In genomic region chr16:80346160-80346632, GRCh38 we compare ENCODE assay signal across 12 cellular contexts.
A peak's percentile ranks its signal among the peaks of the same experiment; 100 is the strongest.
DNase-seq lines count a peak whose midpoint lies in the region; ATAC-seq, FAIRE-seq and TF ChIP-seq lines count a peak whose summit lies in the region.
"Had no signal": no experiment of that assay in that cellular context is flagged by ENCODE, and none has a peak within 500 bp of the region (broad histone marks: within the 10 kb centered on the region; RNA-seq: fewer than 3 reads in every experiment).

No MANE protein-coding gene starts in this region.

- H3K27me3 ChIP-seq in GM12878 (replicated peaks in 1 of 2; ENCODE audit: control insufficient read depth in 2 of 2, insufficient read depth in 2 of 2, low read length in 1 of 2) = no peaks in the 10 kb centered on the region
- H3K27me3 ChIP-seq in pancreas = peaks cover 0 to 2% (median 0%) of the 10 kb centered on the region in 4 donors

- BruUV-seq in GM12878 (replicated peaks; lab: Mats Ljungman, UMichigan) = no TSS peak

- TF ChIP-seq CTCF in GM12878 (IDR thresholded peaks at IDR 0.05 in 2 of 3, conservative IDR thresholded peaks at IDR 0.05 in 1 of 3; ENCODE audit: control insufficient read depth in 2 of 3, extremely low read depth in 1 of 3, insufficient read depth in 1 of 3, low read depth in 3 of 3, low read length in 3 of 3) (no peak), osteocyte (IDR thresholded peaks at IDR 0.05) (no peak), pancreas (IDR thresholded peaks at IDR 0.05) (no peak)

- H3K4me1 ChIP-seq in GM12878 (ENCODE audit: control insufficient read depth, insufficient read depth, low read length) (no peaks in the 10 kb centered on the region), pancreas (no peaks in the 10 kb centered on the region)

- H4K20me1 ChIP-seq in GM12878 (ENCODE audit: control insufficient read depth, insufficient read depth) = no peaks in the 10 kb centered on the region

- no peaks in the 10 kb centered on the region for H3K36me3 ChIP-seq in GM12878 (ENCODE audit: control insufficient read depth in 2 of 2, insufficient read depth in 2 of 2, low read length in 1 of 2)
- H3K36me3 ChIP-seq in pancreas = no peaks in the 10 kb centered on the region

- H3K36me3 Mint-ChIP-seq in osteocyte (ENCODE audit: unreplicated experiment) = no peaks in the 10 kb centered on the region

- POLR2A ChIA-PET in GM12878 (lab: Charles Lee) = no interaction called here

- WGBS in GM12878 (ENCODE audit: insufficient coverage, insufficient replicate concordance, low lambda C conversion rate, missing lambda C conversion rate) = 0% methylated on average over 5 of the region's 6 CpGs
- 68 to 70% methylated on average over 6 of the region's 6 CpGs for WGBS in pancreas, 2 donors

- no peak overlapping the region for H3K4me2 ChIP-seq in GM12878 (ENCODE audit: control insufficient read depth, insufficient read depth)

- peaks cover 4% of the 10 kb centered on the region for H3K9me3 Mint-ChIP-seq in osteocyte (ENCODE audit: unreplicated experiment)
- H3K9me3 Mint-ChIP-seq: HFFc6 had no signal

- H3K4me3 ChIP-seq in GM12878 (no peak overlapping the region), pancreas (no peak overlapping the region)

- FAIRE-seq in GM12878 (lab: Jason Lieb, UNC) = no peak
- no peak for FAIRE-seq in pancreas (lab: Jason Lieb, UNC)
- FAIRE-seq in H54 (lab: Jason Lieb, UNC) = no peak

- peaks cover 25% of the 10 kb centered on the region for H3K4me1 Mint-ChIP-seq in osteocyte (ENCODE audit: unreplicated experiment)

- CTCF ChIA-PET in GM12878 (lab: Yijun Ruan, JAX) = interaction anchor here (1.4 kb wide), 1 partner anchor 179 kb away, joined by 5 read pairs; no protein-coding TSS in a partner anchor

- no peaks in the 10 kb centered on the region for H3K79me2 ChIP-seq in GM12878 (ENCODE audit: control insufficient read depth, insufficient read depth, low read length)

- TF ChIP-seq POLR2A in GM12878 (IDR thresholded peaks at IDR 0.05; ENCODE audit: low read depth, low read length) (no peak), H54 (IDR thresholded peaks at IDR 0.05; ENCODE audit: low read depth, low read length) (no peak)

- no peak overlapping the region for H3K9ac ChIP-seq in GM12878 (ENCODE audit: control insufficient read depth, insufficient read depth, low read length)

- SMC1A ChIA-PET in GM12878 (lab: Charles Lee; ENCODE audit: uncharacterized antibody, unreplicated experiment) = no interaction called here

- no peak overlapping the region for H3K27ac ChIP-seq in GM12878 (ENCODE audit: control insufficient read depth, insufficient read depth)
- H3K27ac ChIP-seq in pancreas = no peak overlapping the region

- intact Hi-C loops in GM12878 (cut with micrococcal nuclease; ENCODE audit: unreplicated experiment) = no loop called here
- intact Hi-C loops in pancreas (cut with DNase I) = no loop called here

- H3K27ac Mint-ChIP-seq in osteocyte (ENCODE audit: unreplicated experiment) = peak overlapping the region; percentile 23
- H3K27ac Mint-ChIP-seq: HFFc6 had no signal

- TF ChIP-seq RAD21 in GM12878 (IDR thresholded peaks at IDR 0.05; ENCODE audit: insufficient read depth, low read depth, low read length) = no peak

- TF ChIP-seq EP300 in GM12878 (IDR thresholded peaks at IDR 0.05; ENCODE audit: borderline replicate concordance in 1 of 2, control insufficient read depth in 1 of 2, low read depth in 2 of 2, low read length in 2 of 2) = no peak

- DNase-seq in GM12878 (ENCODE audit: low read depth, low spot score) (peak; percentile 60), osteocyte (ENCODE audit: extremely low spot score, unreplicated experiment) (peak; percentile 72), NCI-H446 (lab: John Stamatoyannopoulos, UW) (no peak), pancreas (no peak), H54 (ENCODE audit: insufficient read length, low spot score) (no peak)
- DNase-seq: effector CD4-positive, alpha-beta T cell; HFFc6; NCI-H2171; stimulated activated naive CD8-positive, alpha-beta T cell treated with anti-CD3 and anti-CD28 coated beads, Interleukin-15, Interleukin-2, amounts not matched to agents 100 U/mL and 50 U/mL, for 24 hours had no signal

- ATAC-seq in GM18870 (IDR thresholded peaks at IDR 0.05; ENCODE audit: unreplicated experiment) = peak; percentile 57
- peak; percentile 43 for ATAC-seq in HG02973 (IDR thresholded peaks at IDR 0.05; ENCODE audit: unreplicated experiment)
- ATAC-seq in GM12878 = peak; percentile 87
- ATAC-seq in HG03135 (IDR thresholded peaks at IDR 0.05; ENCODE audit: unreplicated experiment) = no peak
- ATAC-seq in pancreas = no peak
- ATAC-seq: stimulated activated naive CD8-positive, alpha-beta T cell treated with anti-CD3 and anti-CD28 coated beads, Interleukin-15, Interleukin-2, amounts not matched to agents 100 U/mL and 50 U/mL, for 24 hours had no signal

- no peak overlapping the region for H2AFZ ChIP-seq in GM12878 (ENCODE audit: control insufficient read depth, low read depth, low read length)

- in situ Hi-C loops in GM12878 (cut with MboI) = no loop called here

- H3K4me3 Mint-ChIP-seq in osteocyte (ENCODE audit: unreplicated experiment) = no peak overlapping the region
- H3K4me3 Mint-ChIP-seq: HFFc6 had no signal

- peaks cover 9% of the 10 kb centered on the region for H3K27me3 Mint-ChIP-seq in osteocyte (ENCODE audit: unreplicated experiment)

- RAD21 ChIA-PET in GM12878 (lab: Charles Lee; ENCODE audit: unreplicated experiment) = no interaction called here

- H3K9me3 ChIP-seq in GM12878 (replicated peaks; ENCODE audit: control insufficient read depth, insufficient read depth, low read length) (no peaks in the 10 kb centered on the region; the same call in 2 of the 3 replicates), pancreas (no peaks in the 10 kb centered on the region)

TF ChIP-seq in GM12878, 131 proteins besides CTCF, POLR2A, EP300 and RAD21 (continues in another document):
- TF ChIP-seq TBL1XR1 (IDR thresholded peaks at IDR 0.05; ENCODE audit: low read depth, low read length) (0 out of 2 replicates have a peak, but pooled peaks have one; percentile 48), BCL11A (IDR thresholded peaks at IDR 0.05; ENCODE audit: low read depth, low read length) (peak; percentile 63; the same call in 1 of the 2 replicates), CHD2 (IDR thresholded peaks at IDR 0.05; ENCODE audit: borderline replicate concordance, low read depth, low read length) (no peak), ZNF384 (IDR thresholded peaks at IDR 0.05; ENCODE audit: borderline replicate concordance, low read depth, low read length) (peak; percentile 73), ZNF274 (IDR thresholded peaks at IDR 0.05; ENCODE audit: insufficient read depth, insufficient read length) (no peak), YY1 (IDR thresholded peaks at IDR 0.05; ENCODE audit: low read depth, low read length) (no peak), WRNIP1 (IDR thresholded peaks at IDR 0.05; ENCODE audit: borderline replicate concordance, low read depth, low read length) (no peak), NR2C1 (IDR thresholded peaks at IDR 0.05) (no peak), MEF2B (IDR thresholded peaks at IDR 0.05; ENCODE audit: partially characterized antibody, poor library complexity, severe bottlenecking) (peak; percentile 81), CEBPZ (IDR thresholded peaks at IDR 0.05; ENCODE audit: low read depth, low read length) (no peak), POLR2AphosphoS2 (IDR thresholded peaks at IDR 0.05; ENCODE audit: low read depth, low read length) (no peak), SMC3 (IDR thresholded peaks at IDR 0.05; ENCODE audit: borderline replicate concordance, low read length) (no peak), ETV6 (conservative IDR thresholded peaks at IDR 0.05 in 1 of 2, IDR thresholded peaks at IDR 0.05 in 1 of 2; ENCODE audit: borderline replicate concordance in 1 of 2, low read depth in 1 of 2) (no peak), ATF2 (IDR thresholded peaks at IDR 0.05; ENCODE audit: low read length) (no peak), BMI1 (IDR thresholded peaks at IDR 0.05; ENCODE audit: borderline replicate concordance) (no peak), MTA2 (IDR thresholded peaks at IDR 0.05; ENCODE audit: low read depth) (peak; percentile 31; the same call in 1 of the 2 replicates), FOXM1 (IDR thresholded peaks at IDR 0.05; ENCODE audit: low read depth, low read length) (no peak), IKZF1 (conservative IDR thresholded peaks at IDR 0.05) (no peak), NFXL1 (IDR thresholded peaks at IDR 0.05; ENCODE audit: borderline replicate concordance) (no peak)

Comparison
In these comparisons a context has a peak if more than half of its experiments do, and no peak if none do; other contexts are left out.
1. ATAC-seq: peak in GM18870 (single experiment), HG02973 (single experiment) and GM12878 (single experiment); none in HG03135 (single experiment) and pancreas (0 of 4).
2. DNase-seq: peak in GM12878 (single experiment) and osteocyte (single experiment); none in NCI-H446 (0 of 2), pancreas (0 of 6) and H54 (single experiment).